12 cellular contexts compared by ENCODE assay signal in the genomic region with DNA sequence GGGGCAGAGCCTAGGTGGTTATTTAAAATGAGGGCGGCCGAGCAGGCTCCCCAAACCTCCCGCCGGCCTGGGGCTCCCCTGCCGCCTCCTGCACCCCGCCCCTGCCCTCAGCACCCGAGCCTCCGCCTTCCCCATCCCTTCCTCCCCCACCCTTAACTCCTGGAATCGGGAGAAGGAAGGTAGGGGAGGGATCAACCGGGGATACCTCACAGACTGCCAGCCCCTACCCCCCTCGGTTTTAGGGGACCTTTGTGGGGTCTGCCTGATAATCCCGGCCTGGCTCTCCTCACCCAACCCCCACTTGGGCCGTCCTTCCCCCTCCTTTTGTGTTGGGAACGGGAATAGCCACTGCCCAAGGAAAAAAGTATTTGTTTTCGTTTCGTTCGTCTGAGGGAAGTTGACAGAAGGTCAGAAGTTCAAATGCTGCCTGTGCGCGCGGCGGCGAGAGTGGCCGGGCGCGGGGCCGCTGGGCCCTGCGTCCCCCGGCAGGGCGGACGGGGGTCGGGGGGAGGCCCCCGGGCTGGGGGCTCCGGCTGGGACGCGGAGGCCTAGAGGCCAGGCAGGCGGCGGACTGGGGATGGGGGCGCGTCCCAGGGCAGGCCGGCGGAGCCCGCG. TPM values are rescaled to one million over a fixed set of nuclear protein-coding genes. Genes with fewer than 3 reads are reported as not detected.
DNase-seq lines count a peak whose midpoint lies in the region; ATAC-seq and TF ChIP-seq lines count a peak whose summit lies in the region.
"Had no signal": no experiment of that assay in that cellular context is flagged by ENCODE, and none has a peak within 500 bp of the region (broad histone marks: within the 10 kb centered on the region; RNA-seq: fewer than 3 reads in every experiment).

No MANE protein-coding gene starts in this region.

- H3K36me3 Mint-ChIP-seq in T-helper 17 cell (ENCODE audit: low read depth) = peaks cover 3% of the 10 kb centered on the region

- H3K4me3 ChIP-seq in BLaER1 treated with 17β-estradiol and CSF1 and Interleukin-3, amounts not matched to agents 10 nM and 100 nM = peak overlapping the region; percentile 46 to 61 (median 52); a peak in 19 of 20 replicates
- H3K4me3 ChIP-seq in iPS DF 6.9 (ENCODE audit: low read length) (0 out of 2 replicates have a peak overlapping the region, but pooled peaks have one; percentile 7), osteoblast (ENCODE audit: insufficient read depth, low read length) (no peak overlapping the region), ovary (no peak overlapping the region)

- peak overlapping the region; percentile 43 for H3K4me3 Mint-ChIP-seq in T-helper 17 cell

- TF ChIP-seq EP300 in ovary (IDR thresholded peaks at IDR 0.05) = no peak

- no peaks in the 10 kb centered on the region for H3K79me2 ChIP-seq in osteoblast (ENCODE audit: insufficient read depth, low read length)

- H3K27ac ChIP-seq in BLaER1 treated with 17β-estradiol and CSF1 and Interleukin-3, amounts not matched to agents 10 nM and 100 nM = no peak overlapping the region
- H3K27ac ChIP-seq in iPS DF 6.9 (ENCODE audit: low read length) (no peak overlapping the region), osteoblast (ENCODE audit: low read depth, low read length) (no peak overlapping the region), ovary (no peak overlapping the region)
- H3K27ac ChIP-seq: neutrophil had no signal

- no peak for TF ChIP-seq POLR2A in ovary (IDR thresholded peaks at IDR 0.05)

- H3K36me3 ChIP-seq in BLaER1 treated with 17β-estradiol and CSF1 and Interleukin-3, amounts not matched to agents 10 nM and 100 nM = no peaks in the 10 kb centered on the region
- H3K36me3 ChIP-seq in iPS DF 6.9 (ENCODE audit: control insufficient read depth, insufficient read depth, low read length) = no peaks in the 10 kb centered on the region
- no peaks in the 10 kb centered on the region for H3K36me3 ChIP-seq in osteoblast (ENCODE audit: insufficient read depth, low read length)
- H3K36me3 ChIP-seq in ovary = no peaks in the 10 kb centered on the region
- H3K36me3 ChIP-seq: neutrophil had no signal

- peaks cover 100% of the 10 kb centered on the region in 11 experiments for H3K27me3 ChIP-seq in BLaER1 treated with 17β-estradiol and CSF1 and Interleukin-3, amounts not matched to agents 10 nM and 100 nM
- H3K27me3 ChIP-seq in iPS DF 6.9 (ENCODE audit: control insufficient read depth, insufficient read depth, low read length) (peaks cover 86% of the 10 kb centered on the region), osteoblast (ENCODE audit: insufficient read depth, low read length) (peaks cover 85% of the 10 kb centered on the region), ovary (peaks cover 5% of the 10 kb centered on the region)

- TF ChIP-seq CTCF in osteoblast (IDR thresholded peaks at IDR 0.05; ENCODE audit: extremely low read depth, low read depth, low read length) = no peak
- no peak for TF ChIP-seq CTCF in ovary (IDR thresholded peaks at IDR 0.05)

- no CpG with 5 or more reads among the region's 43 CpGs for WGBS in iPS DF 6.9 (ENCODE audit: insufficient coverage, insufficient read length)
- 1 to 3% (median 2%) methylated on average over 36 to 43 of the region's 43 CpGs for WGBS in ovary, 3 donors

- no peak overlapping the region for H2AFZ ChIP-seq in osteoblast (ENCODE audit: low read length)

- H3K4me1 ChIP-seq in BLaER1 treated with 17β-estradiol and CSF1 and Interleukin-3, amounts not matched to agents 10 nM and 100 nM = peaks cover 32 to 52% (median 43%) of the 10 kb centered on the region in 10 experiments
- H3K4me1 ChIP-seq in iPS DF 6.9 (ENCODE audit: control insufficient read depth, insufficient read depth, low read length) (peaks cover 4% of the 10 kb centered on the region; the same call in 1 of the 2 replicates), osteoblast (ENCODE audit: insufficient read depth, low read length) (peaks cover 9% of the 10 kb centered on the region), ovary (ENCODE audit: insufficient read depth) (peaks cover 3% of the 10 kb centered on the region)

- no peak overlapping the region for H3K27ac Mint-ChIP-seq in T-helper 17 cell

- intact Hi-C loops in ovary (cut with DNase I) = no loop called here

- H4K20me1 ChIP-seq in BLaER1 treated with 17β-estradiol and CSF1 and Interleukin-3, amounts not matched to agents 10 nM and 100 nM = peaks cover 0 to 93% (median 73%) of the 10 kb centered on the region in 11 experiments; a peak in 18 of 22 replicates
- H4K20me1 ChIP-seq in osteoblast (ENCODE audit: insufficient read depth, low read length) = no peaks in the 10 kb centered on the region

- H3K4me2 ChIP-seq in BLaER1 treated with 17β-estradiol and CSF1 and Interleukin-3, amounts not matched to agents 10 nM and 100 nM = peak overlapping the region; percentile 84 to 99 (median 91)
- peak overlapping the region; percentile 36 for H3K4me2 ChIP-seq in osteoblast (ENCODE audit: insufficient read depth, low read length)

- H3K9ac ChIP-seq in BLaER1 treated with 17β-estradiol and CSF1 and Interleukin-3, amounts not matched to agents 10 nM and 100 nM = peak overlapping the region in 4 of 11 experiments; percentile 8 to 49 (median 28); a peak in 1 of 22 replicates

- ATAC-seq in T-helper 17 cell = no peak

- DNase-seq in T-helper 17 cell (no peak), iPS DF 6.9 (ENCODE audit: low read depth, low spot score) (no peak), osteoblast (ENCODE audit: insufficient read length, low spot score, missing footprints) (peak; percentile 87), ovary (no peak), NCI-H446 treated with DMSO at 0.1 percent for 48 hours (lab: John Stamatoyannopoulos, UW) (no peak), hippocampal formation (lab: John Stamatoyannopoulos, UW) (no peak), NCI-H345 treated with DMSO at 0.1 percent for 48 hours (lab: John Stamatoyannopoulos, UW; ENCODE audit: unreplicated experiment) (no peak)
- DNase-seq: C1 segment of cervical spinal cord, foreskin melanocyte, NCI-H510A treated with DMSO at 0.1 percent for 48 hours had no signal

- peaks cover 0 to 11% (median 0%) of the 10 kb centered on the region in 11 experiments; a peak in 6 of 22 replicates for H3K9me3 ChIP-seq in BLaER1 treated with 17β-estradiol and CSF1 and Interleukin-3, amounts not matched to agents 10 nM and 100 nM (replicated peaks in 1 of 11)
- no peaks in the 10 kb centered on the region for H3K9me3 ChIP-seq in T-helper 17 cell (ENCODE audit: control insufficient read depth, low read length, poor library complexity, severe bottlenecking)
- H3K9me3 ChIP-seq in iPS DF 6.9 (ENCODE audit: control insufficient read depth, insufficient read depth, low read length) = no peaks in the 10 kb centered on the region
- H3K9me3 ChIP-seq in osteoblast (ENCODE audit: low read depth, low read length) = no peaks in the 10 kb centered on the region
- H3K9me3 ChIP-seq in ovary = no peaks in the 10 kb centered on the region
- H3K9me3 ChIP-seq: neutrophil had no signal

- peaks cover 16% of the 10 kb centered on the region for H3K4me1 Mint-ChIP-seq in T-helper 17 cell

- H3K27me3 Mint-ChIP-seq in T-helper 17 cell = peaks cover 63% of the 10 kb centered on the region

RNA-seq across cellular contexts. Expression of a gene that starts 2.8 kb away (rescaled TPM):
- total RNA-seq in T-helper 17 cell (not detected), osteoblast (not detected in 2 replicates), ovary (under 1 TPM in 2 of 7 donors, not detected in 5; 0.33 to 0.48 TPM)
- not detected for polyA plus RNA-seq in ovary

Comparison
In these comparisons a context has a peak if more than half of its experiments do, and no peak if none do; other contexts are left out.
1. H3K4me3 ChIP-seq: peak in BLaER1 treated with 17β-estradiol and CSF1 and Interleukin-3, amounts not matched to agents 10 nM and 100 nM (10 of 10) and iPS DF 6.9 (single experiment); none in osteoblast (single experiment) and ovary (single experiment).